In the genomic region with DNA sequence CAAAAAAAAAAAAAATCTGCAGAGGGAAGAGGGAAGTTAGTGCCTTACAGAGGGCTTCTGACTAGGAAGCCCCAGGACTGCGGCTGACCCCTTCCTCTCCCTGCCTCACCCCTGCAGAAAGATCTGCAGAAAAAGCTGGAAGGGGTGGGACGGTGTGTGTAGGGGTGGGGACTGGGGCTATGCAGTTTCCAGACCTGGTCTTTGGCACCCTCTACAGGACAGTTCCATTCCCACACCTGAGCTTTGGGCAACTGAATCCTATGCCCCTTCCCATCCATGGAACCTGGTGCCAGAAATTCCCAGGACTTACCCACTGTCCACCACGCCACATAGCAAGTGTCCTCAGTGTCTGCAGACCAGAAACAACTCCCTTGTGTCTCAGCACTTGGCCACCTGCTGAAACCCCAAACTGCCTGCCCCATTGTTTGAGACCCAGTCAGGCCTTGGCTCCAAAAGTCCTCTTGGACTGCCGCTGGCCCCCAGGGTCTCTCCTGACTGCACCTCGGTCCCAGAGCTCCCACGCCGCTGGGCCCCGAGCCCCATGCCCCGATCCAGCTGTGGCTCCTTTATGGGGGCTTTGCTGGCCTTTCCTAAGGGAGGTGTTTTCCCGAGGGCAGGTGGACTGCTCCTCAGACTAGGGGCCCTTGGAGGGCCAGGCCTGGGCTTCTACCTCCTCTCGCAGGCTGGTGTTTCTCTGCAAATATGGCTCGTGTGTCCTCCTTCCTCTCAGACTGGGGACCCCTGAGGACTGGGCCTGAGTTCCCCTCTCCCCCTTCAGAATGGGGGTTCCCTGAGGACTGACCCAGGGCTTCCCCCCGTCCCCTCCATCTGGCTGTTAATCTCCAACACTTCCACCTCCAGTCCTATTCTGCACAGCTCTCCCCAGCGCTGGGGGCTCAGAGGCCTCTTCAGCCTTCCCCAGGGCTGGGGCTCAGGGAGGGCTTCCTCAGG, we compare ENCODE assay signal across 8 cellular contexts.
DNase-seq lines count a peak whose midpoint lies in the region; ATAC-seq, FAIRE-seq and TF ChIP-seq lines count a peak whose summit lies in the region.
"Not testable (repeated sequence)": the region's sequence is repeated elsewhere in the genome, so short reads cannot be mapped to it uniquely, and the experiment has no call there.

No MANE protein-coding gene starts in this region.

- not testable (repeated sequence) for H3K36me3 ChIP-seq in GM12878 (ENCODE audit: control insufficient read depth in 2 of 2, insufficient read depth in 2 of 2, low read length in 1 of 2)

- 7% methylated on average over 12 of the region's 14 CpGs for WGBS in GM12878 (ENCODE audit: insufficient coverage, insufficient replicate concordance, low lambda C conversion rate, missing lambda C conversion rate)

- not testable (repeated sequence) for H2AFZ ChIP-seq in GM12878 (ENCODE audit: control insufficient read depth, low read depth, low read length)

- intact Hi-C loops in GM12878 (cut with micrococcal nuclease; ENCODE audit: unreplicated experiment) = not testable (repeated sequence)

- not testable (repeated sequence) for H3K79me2 ChIP-seq in GM12878 (ENCODE audit: control insufficient read depth, insufficient read depth, low read length)

- not testable (repeated sequence) for H3K27me3 Mint-ChIP-seq in glutamatergic neuron (ENCODE audit: unreplicated experiment)

- BruUV-seq in GM12878 (replicated peaks; lab: Mats Ljungman, UMichigan) = not testable (repeated sequence)

- not testable (repeated sequence) for FAIRE-seq in GM12878 (lab: Jason Lieb, UNC)

- not testable (repeated sequence) for H3K9me3 Mint-ChIP-seq in glutamatergic neuron (ENCODE audit: unreplicated experiment)

- H3K4me1 Mint-ChIP-seq in glutamatergic neuron (ENCODE audit: low read depth, unreplicated experiment) = not testable (repeated sequence)

- H3K9ac ChIP-seq in GM12878 (ENCODE audit: control insufficient read depth, insufficient read depth, low read length) = not testable (repeated sequence)

- not testable (repeated sequence) for TF ChIP-seq POLR2A in GM12878 (IDR thresholded peaks at IDR 0.05; ENCODE audit: low read depth, low read length)

- not testable (repeated sequence) for H3K27ac ChIP-seq in HL-60 (replicated peaks); GM12878 (ENCODE audit: control insufficient read depth, insufficient read depth)

- not testable (repeated sequence) for TF ChIP-seq RAD21 in GM12878 (IDR thresholded peaks at IDR 0.05; ENCODE audit: insufficient read depth, low read depth, low read length)

- not testable (repeated sequence) for ATAC-seq in GM12878

- H3K27ac Mint-ChIP-seq in glutamatergic neuron (ENCODE audit: unreplicated experiment) = not testable (repeated sequence)

- not testable (repeated sequence) for H3K27me3 ChIP-seq in HL-60 (ENCODE audit: insufficient read depth, poor library complexity, severe bottlenecking); GM12878 (replicated peaks in 1 of 2; ENCODE audit: control insufficient read depth in 2 of 2, insufficient read depth in 2 of 2, low read length in 1 of 2)

- not testable (repeated sequence) for TF ChIP-seq CTCF in HL-60 (IDR thresholded peaks at IDR 0.05; ENCODE audit: insufficient read depth, low read length)
- TF ChIP-seq CTCF in GM12878 (IDR thresholded peaks at IDR 0.05 in 2 of 3, conservative IDR thresholded peaks at IDR 0.05 in 1 of 3; ENCODE audit: control insufficient read depth in 2 of 3, extremely low read depth in 1 of 3, insufficient read depth in 1 of 3, low read depth in 3 of 3, low read length in 3 of 3) (peak; percentile 26 to 51 (median 44); a peak in 4 of 6 replicates), glutamatergic neuron (IDR thresholded peaks at IDR 0.05; ENCODE audit: partially characterized antibody, unreplicated experiment) (peak; percentile 19)

- POLR2A ChIA-PET in GM12878 (lab: Charles Lee) = not testable (repeated sequence)

- not testable (repeated sequence) for TF ChIP-seq EP300 in GM12878 (IDR thresholded peaks at IDR 0.05; ENCODE audit: borderline replicate concordance in 1 of 2, control insufficient read depth in 1 of 2, low read depth in 2 of 2, low read length in 2 of 2)

- DNase-seq in A172 (ENCODE audit: low spot score) (peak; percentile 48), ELR (ENCODE audit: low read depth) (peak; percentile 39), HL-60 (ENCODE audit: low read depth in 1 of 2, low spot score in 1 of 2) (peak; percentile 4 to 9), NCI-H2227 treated with DMSO at 0.1 percent for 48 hours (lab: John Stamatoyannopoulos, UW) (peak; percentile 0), SW480 (ENCODE audit: low spot score) (peak; percentile 24), glutamatergic neuron (peak; percentile 31), renal cortical epithelial cell (ENCODE audit: low read depth) (peak; percentile 19)
- DNase-seq in GM12878 (ENCODE audit: low read depth, low spot score) = not testable (repeated sequence)

- not testable (repeated sequence) for H3K36me3 Mint-ChIP-seq in glutamatergic neuron (ENCODE audit: unreplicated experiment)

- not testable (repeated sequence) for H4K20me1 ChIP-seq in GM12878 (ENCODE audit: control insufficient read depth, insufficient read depth)

- RAD21 ChIA-PET in GM12878 (lab: Charles Lee; ENCODE audit: unreplicated experiment) = not testable (repeated sequence)

- not testable (repeated sequence) for H3K9me3 ChIP-seq in GM12878 (replicated peaks; ENCODE audit: control insufficient read depth, insufficient read depth, low read length)

- CTCF ChIA-PET in GM12878 (lab: Yijun Ruan, JAX) = not testable (repeated sequence)

- H3K4me1 ChIP-seq in GM12878 (ENCODE audit: control insufficient read depth, insufficient read depth, low read length) = not testable (repeated sequence)

- SMC1A ChIA-PET in GM12878 (lab: Charles Lee; ENCODE audit: uncharacterized antibody, unreplicated experiment) = not testable (repeated sequence)

- H3K4me3 Mint-ChIP-seq in glutamatergic neuron (ENCODE audit: unreplicated experiment) = not testable (repeated sequence)

- in situ Hi-C loops in GM12878 (cut with MboI) = not testable (repeated sequence)

- not testable (repeated sequence) for H3K4me3 ChIP-seq in HL-60 (replicated peaks; ENCODE audit: insufficient read depth, low read length); GM12878

- H3K4me2 ChIP-seq in GM12878 (ENCODE audit: control insufficient read depth, insufficient read depth) = not testable (repeated sequence)
